In the genomic region with DNA sequence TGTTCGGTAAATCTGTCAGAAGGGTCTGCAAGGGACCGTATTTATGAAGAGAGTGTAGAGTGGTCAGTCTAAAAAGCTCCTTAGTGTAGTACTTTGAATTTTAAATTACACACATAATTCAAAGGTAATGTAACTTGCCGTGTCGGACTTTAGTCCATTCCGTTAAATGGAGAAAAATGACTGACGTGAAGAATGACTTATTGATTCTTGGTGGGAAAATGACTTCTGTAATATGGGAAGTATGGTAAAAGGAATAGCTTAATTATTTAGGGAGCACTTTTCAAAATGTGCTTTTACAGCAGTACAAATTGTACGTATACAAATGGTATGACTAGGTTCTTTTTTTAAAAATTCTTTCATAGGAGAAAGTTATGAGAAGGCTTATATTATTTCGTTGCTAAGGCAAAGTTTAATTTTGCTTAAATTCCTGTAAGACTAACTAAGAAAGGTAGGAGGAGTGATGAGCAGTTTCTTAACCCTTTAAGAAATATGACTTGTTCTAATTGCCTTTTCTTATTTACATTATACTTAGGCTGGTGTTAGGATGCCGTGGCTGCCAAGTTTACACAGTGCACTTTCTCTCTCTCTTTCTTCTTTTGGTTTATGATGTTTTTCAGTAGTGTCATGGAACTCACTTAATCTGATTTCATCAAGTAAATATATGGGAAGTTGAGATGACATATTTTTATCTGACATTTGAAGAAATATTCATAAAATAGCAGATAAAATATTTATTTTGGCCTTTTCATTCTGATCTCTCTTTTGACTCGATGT, we compare ENCODE assay signal across 2 cellular contexts.
A peak's percentile ranks its signal among the peaks of the same experiment; 100 is the strongest.
TF ChIP-seq lines count a peak whose summit lies in the region.

No MANE protein-coding gene starts in this region.

TF ChIP-seq in HepG2, 621 proteins besides CTCF, POLR2A, EP300 and RAD21:
- TF ChIP-seq FOXA3 (CRISPR knock-in tag; IDR thresholded peaks at IDR 0.05): peak; percentile 15; the same call in 1 of the 2 replicates
- TF ChIP-seq KDM4B (CRISPR knock-in tag; IDR thresholded peaks at IDR 0.05): no peak
- TF ChIP-seq, protein P1, sequence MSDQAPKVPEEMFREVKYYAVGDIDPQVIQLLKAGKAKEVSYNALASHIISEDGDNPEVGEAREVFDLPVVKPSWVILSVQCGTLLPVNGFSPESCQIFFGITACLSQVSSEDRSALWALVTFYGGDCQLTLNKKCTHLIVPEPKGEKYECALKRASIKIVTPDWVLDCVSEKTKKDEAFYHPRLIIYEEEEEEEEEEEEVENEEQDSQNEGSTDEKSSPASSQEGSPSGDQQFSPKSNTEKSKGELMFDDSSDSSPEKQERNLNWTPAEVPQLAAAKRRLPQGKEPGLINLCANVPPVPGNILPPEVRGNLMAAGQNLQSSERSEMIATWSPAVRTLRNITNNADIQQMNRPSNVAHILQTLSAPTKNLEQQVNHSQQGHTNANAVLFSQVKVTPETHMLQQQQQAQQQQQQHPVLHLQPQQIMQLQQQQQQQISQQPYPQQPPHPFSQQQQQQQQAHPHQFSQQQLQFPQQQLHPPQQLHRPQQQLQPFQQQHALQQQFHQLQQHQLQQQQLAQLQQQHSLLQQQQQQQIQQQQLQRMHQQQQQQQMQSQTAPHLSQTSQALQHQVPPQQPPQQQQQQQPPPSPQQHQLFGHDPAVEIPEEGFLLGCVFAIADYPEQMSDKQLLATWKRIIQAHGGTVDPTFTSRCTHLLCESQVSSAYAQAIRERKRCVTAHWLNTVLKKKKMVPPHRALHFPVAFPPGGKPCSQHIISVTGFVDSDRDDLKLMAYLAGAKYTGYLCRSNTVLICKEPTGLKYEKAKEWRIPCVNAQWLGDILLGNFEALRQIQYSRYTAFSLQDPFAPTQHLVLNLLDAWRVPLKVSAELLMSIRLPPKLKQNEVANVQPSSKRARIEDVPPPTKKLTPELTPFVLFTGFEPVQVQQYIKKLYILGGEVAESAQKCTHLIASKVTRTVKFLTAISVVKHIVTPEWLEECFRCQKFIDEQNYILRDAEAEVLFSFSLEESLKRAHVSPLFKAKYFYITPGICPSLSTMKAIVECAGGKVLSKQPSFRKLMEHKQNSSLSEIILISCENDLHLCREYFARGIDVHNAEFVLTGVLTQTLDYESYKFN (CRISPR knock-in tag; conservative IDR thresholded peaks at IDR 0.05): no peak
- 0 out of 2 replicates have a peak, but pooled peaks have one; percentile 28 for TF ChIP-seq ZNF652 (CRISPR knock-in tag; IDR thresholded peaks at IDR 0.05; ENCODE audit: borderline replicate concordance, low read depth)
- TF ChIP-seq ZNF331 (CRISPR knock-in tag; IDR thresholded peaks at IDR 0.05): no peak
- no peak for TF ChIP-seq HOXD1 (CRISPR knock-in tag; IDR thresholded peaks at IDR 0.05)
- TF ChIP-seq FOXA1 (IDR thresholded peaks at IDR 0.05): no peak
- TF ChIP-seq FOXA1 (CRISPR knock-in tag; IDR thresholded peaks at IDR 0.05): 0 out of 2 replicates have a peak, but pooled peaks have one; percentile 17
TF ChIP-seq in HepG2: peak in this region for 3.

TF ChIP-seq in WTC11, 78 proteins besides CTCF, POLR2A, EP300 and RAD21:
- TF ChIP-seq, protein P2, sequence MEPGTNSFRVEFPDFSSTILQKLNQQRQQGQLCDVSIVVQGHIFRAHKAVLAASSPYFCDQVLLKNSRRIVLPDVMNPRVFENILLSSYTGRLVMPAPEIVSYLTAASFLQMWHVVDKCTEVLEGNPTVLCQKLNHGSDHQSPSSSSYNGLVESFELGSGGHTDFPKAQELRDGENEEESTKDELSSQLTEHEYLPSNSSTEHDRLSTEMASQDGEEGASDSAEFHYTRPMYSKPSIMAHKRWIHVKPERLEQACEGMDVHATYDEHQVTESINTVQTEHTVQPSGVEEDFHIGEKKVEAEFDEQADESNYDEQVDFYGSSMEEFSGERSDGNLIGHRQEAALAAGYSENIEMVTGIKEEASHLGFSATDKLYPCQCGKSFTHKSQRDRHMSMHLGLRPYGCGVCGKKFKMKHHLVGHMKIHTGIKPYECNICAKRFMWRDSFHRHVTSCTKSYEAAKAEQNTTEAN (CRISPR knock-in tag; IDR thresholded peaks at IDR 0.05): no peak
- TF ChIP-seq ZNF396 (CRISPR knock-in tag; IDR thresholded peaks at IDR 0.05; ENCODE audit: borderline replicate concordance) (no peak), MAX (CRISPR knock-in tag; IDR thresholded peaks at IDR 0.05) (no peak), ZNF423 (CRISPR knock-in tag; IDR thresholded peaks at IDR 0.05) (no peak), NFE2L1 (CRISPR knock-in tag; IDR thresholded peaks at IDR 0.05) (no peak), FOXP1 (CRISPR knock-in tag; IDR thresholded peaks at IDR 0.05; ENCODE audit: borderline replicate concordance) (no peak), ZBTB21 (CRISPR knock-in tag; IDR thresholded peaks at IDR 0.05; ENCODE audit: borderline replicate concordance) (no peak)
- TF ChIP-seq, protein P3, sequence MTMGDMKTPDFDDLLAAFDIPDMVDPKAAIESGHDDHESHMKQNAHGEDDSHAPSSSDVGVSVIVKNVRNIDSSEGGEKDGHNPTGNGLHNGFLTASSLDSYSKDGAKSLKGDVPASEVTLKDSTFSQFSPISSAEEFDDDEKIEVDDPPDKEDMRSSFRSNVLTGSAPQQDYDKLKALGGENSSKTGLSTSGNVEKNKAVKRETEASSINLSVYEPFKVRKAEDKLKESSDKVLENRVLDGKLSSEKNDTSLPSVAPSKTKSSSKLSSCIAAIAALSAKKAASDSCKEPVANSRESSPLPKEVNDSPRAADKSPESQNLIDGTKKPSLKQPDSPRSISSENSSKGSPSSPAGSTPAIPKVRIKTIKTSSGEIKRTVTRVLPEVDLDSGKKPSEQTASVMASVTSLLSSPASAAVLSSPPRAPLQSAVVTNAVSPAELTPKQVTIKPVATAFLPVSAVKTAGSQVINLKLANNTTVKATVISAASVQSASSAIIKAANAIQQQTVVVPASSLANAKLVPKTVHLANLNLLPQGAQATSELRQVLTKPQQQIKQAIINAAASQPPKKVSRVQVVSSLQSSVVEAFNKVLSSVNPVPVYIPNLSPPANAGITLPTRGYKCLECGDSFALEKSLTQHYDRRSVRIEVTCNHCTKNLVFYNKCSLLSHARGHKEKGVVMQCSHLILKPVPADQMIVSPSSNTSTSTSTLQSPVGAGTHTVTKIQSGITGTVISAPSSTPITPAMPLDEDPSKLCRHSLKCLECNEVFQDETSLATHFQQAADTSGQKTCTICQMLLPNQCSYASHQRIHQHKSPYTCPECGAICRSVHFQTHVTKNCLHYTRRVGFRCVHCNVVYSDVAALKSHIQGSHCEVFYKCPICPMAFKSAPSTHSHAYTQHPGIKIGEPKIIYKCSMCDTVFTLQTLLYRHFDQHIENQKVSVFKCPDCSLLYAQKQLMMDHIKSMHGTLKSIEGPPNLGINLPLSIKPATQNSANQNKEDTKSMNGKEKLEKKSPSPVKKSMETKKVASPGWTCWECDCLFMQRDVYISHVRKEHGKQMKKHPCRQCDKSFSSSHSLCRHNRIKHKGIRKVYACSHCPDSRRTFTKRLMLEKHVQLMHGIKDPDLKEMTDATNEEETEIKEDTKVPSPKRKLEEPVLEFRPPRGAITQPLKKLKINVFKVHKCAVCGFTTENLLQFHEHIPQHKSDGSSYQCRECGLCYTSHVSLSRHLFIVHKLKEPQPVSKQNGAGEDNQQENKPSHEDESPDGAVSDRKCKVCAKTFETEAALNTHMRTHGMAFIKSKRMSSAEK (CRISPR knock-in tag; IDR thresholded peaks at IDR 0.05; ENCODE audit: borderline replicate concordance): no peak
